In the genomic region with DNA sequence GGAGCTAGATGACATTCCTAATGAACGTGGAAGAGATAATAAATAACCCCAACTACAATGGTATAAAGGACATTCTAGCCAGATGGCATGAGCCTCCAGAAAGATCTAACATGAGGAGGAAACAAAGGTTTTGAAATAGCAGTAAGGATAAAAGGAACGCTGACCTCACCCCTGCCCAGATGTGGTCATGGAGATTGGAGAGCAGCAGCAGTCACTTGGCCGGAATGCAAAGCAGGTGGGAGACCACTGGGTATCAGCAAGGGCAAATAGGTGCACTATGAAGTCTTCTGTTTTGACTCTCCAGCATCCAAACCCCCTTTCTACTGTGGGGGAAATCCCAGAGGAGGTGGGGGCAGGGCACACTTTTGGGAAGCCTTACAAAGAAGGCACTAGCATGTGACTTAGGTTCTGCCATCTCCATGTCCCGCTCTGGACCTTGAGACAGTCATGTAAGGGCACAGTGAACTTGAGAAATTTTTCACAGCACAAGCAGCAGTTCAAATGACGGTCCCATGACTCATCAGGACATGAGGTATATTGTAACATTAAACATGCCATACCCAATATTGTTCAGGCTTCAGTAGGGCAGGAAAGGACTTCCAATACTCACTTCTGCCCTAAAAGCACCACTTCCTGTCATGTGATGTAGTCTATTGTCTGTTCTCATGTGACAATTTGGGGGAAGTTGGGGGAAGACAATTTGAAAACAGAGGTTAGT, we compare ENCODE assay signal across 8 cellular contexts. TPM values are rescaled to one million over a fixed set of nuclear protein-coding genes. Genes with fewer than 3 reads are reported as not detected.
A peak's percentile ranks its signal among the peaks of the same experiment; 100 is the strongest.
DNase-seq lines count a peak whose midpoint lies in the region.

No MANE protein-coding gene starts in this region.

- H3K27me3 Mint-ChIP-seq in activated naive CD4-positive, alpha-beta T cell treated with anti-CD3 and anti-CD28 coated beads for 36 hours (ENCODE audit: low read depth) = no peaks in the 10 kb centered on the region
- H3K27me3 Mint-ChIP-seq in dendritic cell treated with granulocyte-macrophage colony-stimulating factor and Interleukin-4, amounts not matched to agents 40 ng/mL and 50 ng/mL, for 4 days = peaks cover 2% of the 10 kb centered on the region

- intact Hi-C loops in activated naive CD4-positive, alpha-beta T cell treated with anti-CD3 and anti-CD28 coated beads for 36 hours (cut with micrococcal nuclease) = no loop called here
- intact Hi-C loops in dendritic cell treated with granulocyte-macrophage colony-stimulating factor and Interleukin-4, amounts not matched to agents 40 ng/mL and 50 ng/mL, for 4 days (cut with micrococcal nuclease) = no loop called here

- DNase-seq in activated naive CD4-positive, alpha-beta T cell treated with anti-CD3 and anti-CD28 coated beads for 36 hours = peak; percentile 54
- no peak for DNase-seq in activated naive CD4-positive, alpha-beta T cell treated with Interleukin-2 at 50 U/mL for 16 hours
- DNase-seq in MV-4-11 (lab: John Stamatoyannopoulos, UW) (peak; percentile 94), GF-D8 (lab: John Stamatoyannopoulos, UW) (no peak), medulla oblongata (ENCODE audit: extremely low spot score) (no peak), NCI-H1048 (lab: John Stamatoyannopoulos, UW) (no peak)
- DNase-seq in stimulated activated CD4-positive, alpha-beta T cell treated with anti-CD3 and anti-CD28 coated beads, Interleukin-4, amount 100 ng/mL, for 4 hours = peak; percentile 1

- peak overlapping the region; percentile 57 for H3K27ac Mint-ChIP-seq in activated naive CD4-positive, alpha-beta T cell treated with anti-CD3 and anti-CD28 coated beads for 36 hours
- peak overlapping the region; percentile 9 for H3K27ac Mint-ChIP-seq in dendritic cell treated with granulocyte-macrophage colony-stimulating factor and Interleukin-4, amounts not matched to agents 40 ng/mL and 50 ng/mL, for 4 days

- peaks cover 17% of the 10 kb centered on the region for H3K4me1 Mint-ChIP-seq in activated naive CD4-positive, alpha-beta T cell treated with anti-CD3 and anti-CD28 coated beads for 36 hours (ENCODE audit: low read depth)
- H3K4me1 Mint-ChIP-seq in dendritic cell treated with granulocyte-macrophage colony-stimulating factor and Interleukin-4, amounts not matched to agents 40 ng/mL and 50 ng/mL, for 4 days (ENCODE audit: low read depth) = peaks cover 17% of the 10 kb centered on the region

- H3K9me3 Mint-ChIP-seq in activated naive CD4-positive, alpha-beta T cell treated with anti-CD3 and anti-CD28 coated beads for 36 hours = no peaks in the 10 kb centered on the region
- peaks cover 11% of the 10 kb centered on the region for H3K9me3 Mint-ChIP-seq in dendritic cell treated with granulocyte-macrophage colony-stimulating factor and Interleukin-4, amounts not matched to agents 40 ng/mL and 50 ng/mL, for 4 days

- H3K4me3 Mint-ChIP-seq in activated naive CD4-positive, alpha-beta T cell treated with anti-CD3 and anti-CD28 coated beads for 36 hours = no peak overlapping the region
- H3K4me3 Mint-ChIP-seq in dendritic cell treated with granulocyte-macrophage colony-stimulating factor and Interleukin-4, amounts not matched to agents 40 ng/mL and 50 ng/mL, for 4 days = no peak overlapping the region

- no peaks in the 10 kb centered on the region for H3K36me3 Mint-ChIP-seq in activated naive CD4-positive, alpha-beta T cell treated with anti-CD3 and anti-CD28 coated beads for 36 hours (ENCODE audit: low read depth)
- no peaks in the 10 kb centered on the region for H3K36me3 Mint-ChIP-seq in dendritic cell treated with granulocyte-macrophage colony-stimulating factor and Interleukin-4, amounts not matched to agents 40 ng/mL and 50 ng/mL, for 4 days (ENCODE audit: low read depth)

- CTCF ChIA-PET in activated naive CD4-positive, alpha-beta T cell treated with anti-CD3 and anti-CD28 coated beads for 36 hours (lab: Charles Lee) = no interaction called here

RNA-seq across cellular contexts. Expression of gene METTL4, which starts 55.2 kb away (rescaled TPM):
- total RNA-seq in activated naive CD4-positive, alpha-beta T cell treated with anti-CD3 and anti-CD28 coated beads for 36 hours = 10 to 100 TPM; 19.4 to 20.6 TPM

RNA-seq across cellular contexts. Expression of gene NDC80, which starts 55.3 kb away (rescaled TPM):
- 100 to 1,000 TPM in 1 of 2 experiments, 10 to 100 TPM in 1; 96.8 to 108 TPM for total RNA-seq in activated naive CD4-positive, alpha-beta T cell treated with anti-CD3 and anti-CD28 coated beads for 36 hours

Comparison
In these comparisons a context has a peak if more than half of its experiments do, and no peak if none do; other contexts are left out.
1. DNase-seq: peak in activated naive CD4-positive, alpha-beta T cell treated with anti-CD3 and anti-CD28 coated beads for 36 hours (single experiment), MV-4-11 (single experiment) and stimulated activated CD4-positive, alpha-beta T cell treated with anti-CD3 and anti-CD28 coated beads, Interleukin-4, amount 100 ng/mL, for 4 hours (2 of 2); none in activated naive CD4-positive, alpha-beta T cell treated with Interleukin-2 at 50 U/mL for 16 hours (single experiment), GF-D8 (single experiment), medulla oblongata (single experiment) and NCI-H1048 (single experiment).